Comparison of ENCODE assay signal across 8 cellular contexts in genomic region chr11:118263694-118264567, GRCh38. TPM values are rescaled to one million over a fixed set of nuclear protein-coding genes. Genes with fewer than 3 reads are reported as not detected.
DNase-seq lines count a peak whose midpoint lies in the region; ATAC-seq and TF ChIP-seq lines count a peak whose summit lies in the region.

TSS of gene MPZL2 (minus strand) at chr11:118264297. CDS start at chr11:118264153, 144 bp downstream.

- H3K4me3 ChIP-seq in fibroblast of pulmonary artery (replicated peaks; ENCODE audit: low read depth, low read length): peak within 1 kb of the TSS; percentile 15

- DNase-seq in NCI-H146 (lab: John Stamatoyannopoulos, UW): peak; percentile 39
- no peak for DNase-seq in NCI-H146 treated with DMSO at 0.1 percent for 48 hours (lab: John Stamatoyannopoulos, UW; ENCODE audit: unreplicated experiment)
- peak; percentile 51 for DNase-seq in UCSD-AML1 (lab: John Stamatoyannopoulos, UW; ENCODE audit: unreplicated experiment)
- no peak for DNase-seq in fibroblast of pulmonary artery (ENCODE audit: low read depth)
- no peak for DNase-seq in omental fat pad (ENCODE audit: low spot score)
- no peak for DNase-seq in DMS114 treated with DMSO at 0.1 percent for 48 hours (lab: John Stamatoyannopoulos, UW; ENCODE audit: unreplicated experiment)
- no peak for DNase-seq in foreskin melanocyte

- ATAC-seq in omental fat pad (ENCODE audit: low FRiP score) (peak; percentile 48), GM21825 (IDR thresholded peaks at IDR 0.05; ENCODE audit: unreplicated experiment) (no peak)

- TF ChIP-seq CTCF in fibroblast of pulmonary artery (IDR thresholded peaks at IDR 0.05; ENCODE audit: low read length, missing control alignments) (no peak), omental fat pad (IDR thresholded peaks at IDR 0.05) (no peak)

RNA-seq across cellular contexts. Expression of gene MPZL2, which starts in this region (rescaled TPM):
- 10 to 100 TPM in 3 of 4 donors, 1 to 10 TPM in 1; 6.8 to 56.6 (median 33.6) TPM for total RNA-seq in omental fat pad

Comparison
In these comparisons a context has a peak if more than half of its experiments do, and no peak if none do; other contexts are left out.
1. DNase-seq: peak in NCI-H146 (single experiment) and UCSD-AML1 (single experiment); none in NCI-H146 treated with DMSO at 0.1 percent for 48 hours (single experiment), fibroblast of pulmonary artery (single experiment), omental fat pad (single experiment), DMS114 treated with DMSO at 0.1 percent for 48 hours (single experiment) and foreskin melanocyte (single experiment).